ENCODE assay signal across 8 cellular contexts in the genomic region with DNA sequence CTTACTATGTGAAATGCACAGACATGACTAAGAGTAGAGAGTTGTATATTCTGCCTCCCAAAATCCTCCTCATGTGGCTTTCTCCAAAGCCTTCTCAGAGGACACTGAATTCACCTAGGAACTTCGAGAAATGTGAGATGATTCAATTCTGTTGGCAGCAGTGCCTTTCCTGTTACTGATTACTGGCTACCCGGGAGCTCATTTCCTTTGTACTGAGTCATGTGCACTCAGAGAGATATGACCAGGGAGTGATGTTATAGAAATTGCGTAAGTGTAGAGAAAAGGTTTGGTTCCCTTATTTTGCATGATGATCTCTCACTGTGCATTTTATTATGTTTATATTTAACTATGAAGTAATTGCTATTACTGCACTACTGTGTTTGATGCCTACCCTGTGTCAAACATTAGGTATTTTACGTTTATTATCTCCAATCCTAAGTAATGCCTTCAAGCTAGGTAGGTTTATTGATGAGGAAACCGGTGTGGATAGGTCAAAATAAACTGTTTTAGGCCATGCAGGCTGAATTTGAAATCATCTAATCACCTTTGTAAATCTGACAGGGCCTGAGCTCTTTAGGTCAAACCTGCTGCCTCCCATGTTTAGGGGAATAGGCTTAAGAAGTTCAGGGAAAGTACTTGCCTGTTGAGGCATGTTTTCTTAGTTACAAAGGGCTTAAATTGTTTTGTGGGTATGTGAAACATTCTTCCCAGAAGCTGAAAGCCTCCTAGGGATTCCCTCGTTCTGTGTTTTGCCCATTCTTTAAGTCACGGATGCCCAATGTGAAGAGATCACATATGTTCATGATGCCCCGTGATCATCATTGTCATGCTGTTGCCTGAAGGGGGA.
DNase-seq lines count a peak whose midpoint lies in the region; ATAC-seq and TF ChIP-seq lines count a peak whose summit lies in the region.

No MANE protein-coding gene starts in this region.

- H3K36me3 ChIP-seq in RWPE2 (ENCODE audit: low read depth), result no peaks in the 10 kb centered on the region
- no peaks in the 10 kb centered on the region for H3K36me3 ChIP-seq in osteoblast (ENCODE audit: insufficient read depth, low read length)

- H3K4me2 ChIP-seq in osteoblast (ENCODE audit: insufficient read depth, low read length), result peak overlapping the region; percentile 46

- H3K27me3 ChIP-seq in RWPE2 (ENCODE audit: insufficient read depth, poor library complexity, severe bottlenecking), result no peaks in the 10 kb centered on the region
- H3K27me3 ChIP-seq in osteoblast (ENCODE audit: insufficient read depth, low read length), result no peaks in the 10 kb centered on the region

- ATAC-seq in Right ventricle myocardium inferior, result peak; percentile 79
- ATAC-seq in HG03159 (IDR thresholded peaks at IDR 0.05; ENCODE audit: unreplicated experiment), result peak; percentile 79
- ATAC-seq in RWPE2 (ENCODE audit: low read depth), result peak; percentile 95
- peak; percentile 97 for ATAC-seq in esophagus mucosa
- ATAC-seq in HG02610 (IDR thresholded peaks at IDR 0.05; ENCODE audit: unreplicated experiment), result no peak

- TF ChIP-seq CTCF in RWPE2 (IDR thresholded peaks at IDR 0.05; ENCODE audit: poor library complexity, severe bottlenecking) (no peak), osteoblast (IDR thresholded peaks at IDR 0.05; ENCODE audit: extremely low read depth, low read depth, low read length) (no peak)

- H3K4me1 ChIP-seq in RWPE2 (ENCODE audit: insufficient read depth, poor library complexity, severe bottlenecking), result peaks cover 31% of the 10 kb centered on the region
- H3K4me1 ChIP-seq in osteoblast (ENCODE audit: insufficient read depth, low read length), result peaks cover 34% of the 10 kb centered on the region

- H3K79me2 ChIP-seq in osteoblast (ENCODE audit: insufficient read depth, low read length), result peaks cover 54% of the 10 kb centered on the region

- DNase-seq in Right ventricle myocardium inferior (ENCODE audit: missing footprints) (no peak), cardiac septum (ENCODE audit: low spot score) (no peak), RWPE2 (ENCODE audit: low spot score) (peak; percentile 66), osteoblast (ENCODE audit: insufficient read length, low spot score, missing footprints) (peak; percentile 77), NCI-H526 (lab: John Stamatoyannopoulos, UW) (no peak)

- H3K27ac ChIP-seq in RWPE2 (ENCODE audit: poor library complexity, severe bottlenecking), result peak overlapping the region; percentile 95
- peak overlapping the region; percentile 94 for H3K27ac ChIP-seq in osteoblast (ENCODE audit: low read depth, low read length)

- no peaks in the 10 kb centered on the region for H4K20me1 ChIP-seq in osteoblast (ENCODE audit: insufficient read depth, low read length)

- intact Hi-C loops in Right ventricle myocardium inferior (cut with DNase I) (no loop called here), cardiac septum (cut with DNase I) (no loop called here)

- no peak overlapping the region for H3K4me3 ChIP-seq in RWPE2 (ENCODE audit: severe bottlenecking)
- no peak overlapping the region for H3K4me3 ChIP-seq in osteoblast (ENCODE audit: insufficient read depth, low read length)

- H3K9me3 ChIP-seq in RWPE2 (ENCODE audit: severe bottlenecking), result no peaks in the 10 kb centered on the region
- H3K9me3 ChIP-seq in osteoblast (ENCODE audit: low read depth, low read length), result no peaks in the 10 kb centered on the region

- peak overlapping the region; percentile 1 for H2AFZ ChIP-seq in osteoblast (ENCODE audit: low read length)

Comparison
In these comparisons a context has a peak if more than half of its experiments do, and no peak if none do; other contexts are left out.
1. DNase-seq: peak in RWPE2 (single experiment) and osteoblast (single experiment); none in Right ventricle myocardium inferior (single experiment), cardiac septum (single experiment) and NCI-H526 (0 of 2).